1 cellular context compared by ENCODE assay signal in the genomic region with DNA sequence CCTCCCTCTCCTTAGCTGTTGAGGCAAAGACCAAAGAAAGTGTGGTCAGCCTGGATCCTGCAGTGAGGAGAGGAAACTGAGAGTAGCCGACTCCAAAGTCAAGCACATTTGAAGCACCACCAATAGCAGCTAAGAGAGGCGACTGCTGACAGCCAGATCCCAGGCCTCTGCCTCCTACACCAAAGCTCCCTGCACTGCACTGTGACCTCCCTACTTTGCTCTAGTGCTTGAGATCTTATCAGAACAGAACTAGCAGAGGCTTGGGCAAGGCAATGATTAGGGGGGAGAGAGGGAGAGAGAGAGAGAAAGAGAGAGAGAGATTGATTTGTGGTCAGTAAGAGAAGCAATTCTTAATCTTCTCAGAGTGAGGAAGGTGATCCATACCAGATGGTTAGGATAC.
TF ChIP-seq lines count a peak whose summit lies in the region.

No MANE protein-coding gene starts in this region.

TF ChIP-seq in HepG2, 621 proteins besides CTCF, POLR2A, EP300 and RAD21 (continued from another document):
- no peak for TF ChIP-seq PREB (CRISPR knock-in tag; IDR thresholded peaks at IDR 0.05)
- TF ChIP-seq ZNF615 (CRISPR knock-in tag; IDR thresholded peaks at IDR 0.05; ENCODE audit: borderline replicate concordance) = no peak
